In the genomic region with DNA sequence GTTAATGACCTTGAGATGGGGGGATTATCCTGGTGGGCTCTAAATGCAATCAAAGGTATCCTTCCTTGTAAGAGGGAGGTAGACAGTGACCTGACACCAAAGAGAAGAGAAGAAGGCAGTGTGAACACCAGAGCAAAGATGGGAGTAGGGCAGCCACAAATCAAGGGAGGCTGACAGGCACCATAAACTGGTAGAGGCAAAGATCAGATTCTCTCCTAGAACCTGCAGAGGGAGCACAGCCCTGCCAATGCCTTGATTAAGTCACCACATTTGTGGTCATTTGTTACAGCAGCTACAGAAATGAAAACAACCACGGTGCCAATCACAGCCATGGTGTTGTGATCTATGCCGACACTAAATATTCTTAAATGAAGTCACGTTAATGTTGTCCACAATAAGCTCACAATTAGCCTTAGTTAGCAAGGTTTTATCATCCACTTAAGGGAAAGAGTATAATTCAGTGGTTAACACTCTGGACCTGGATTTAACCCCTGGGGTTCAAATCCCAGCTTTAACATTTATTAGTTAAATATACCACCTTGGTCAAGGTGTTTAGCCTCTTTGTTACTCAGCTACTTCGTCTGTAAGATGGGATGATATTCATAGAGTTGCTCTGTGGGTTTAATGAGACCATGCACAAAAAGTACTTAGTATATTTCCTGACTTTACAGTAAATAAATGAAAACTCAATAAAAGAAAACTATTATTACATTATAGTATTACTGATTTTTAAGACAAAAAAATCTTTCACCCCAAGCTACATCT, we compare ENCODE assay signal across 9 cellular contexts.
A peak's percentile ranks its signal among the peaks of the same experiment; 100 is the strongest.
DNase-seq lines count a peak whose midpoint lies in the region; ATAC-seq and TF ChIP-seq lines count a peak whose summit lies in the region.
"Had no signal": no experiment of that assay in that cellular context is flagged by ENCODE, and none has a peak within 500 bp of the region (broad histone marks: within the 10 kb centered on the region; RNA-seq: fewer than 3 reads in every experiment).

No MANE protein-coding gene starts in this region.

- no peak overlapping the region for H3K4me3 ChIP-seq in breast epithelium
- H3K4me3 ChIP-seq in right lobe of liver, result no peak overlapping the region

- H3K27me3 ChIP-seq in breast epithelium (no peaks in the 10 kb centered on the region), right lobe of liver (no peaks in the 10 kb centered on the region)

- H3K4me3 Mint-ChIP-seq in MCF 10A (ENCODE audit: unreplicated experiment), result no peak overlapping the region
- no peak overlapping the region for H3K4me3 Mint-ChIP-seq in activated CD8-positive, alpha-beta T cell treated with anti-CD3 and anti-CD28 coated beads, Interleukin-2, amount 10 ng/mL, durations not matched to agents 7 days and 5 days
- H3K4me3 Mint-ChIP-seq: dendritic cell treated with granulocyte-macrophage colony-stimulating factor and Interleukin-4, amounts not matched to agents 40 ng/mL and 50 ng/mL, for 4 days had no signal

- H3K4me1 ChIP-seq in breast epithelium, result peaks cover 0 to 2% of the 10 kb centered on the region in 2 donors
- H3K4me1 ChIP-seq in right lobe of liver, result peaks cover 0 to 42% (median 12%) of the 10 kb centered on the region in 4 donors

- BruUV-seq in MCF 10A (replicated peaks; lab: Mats Ljungman, UMichigan), result no TSS peak

- H3K27ac Mint-ChIP-seq in MCF 10A (ENCODE audit: low read depth, unreplicated experiment), result peak overlapping the region; percentile 14
- no peak overlapping the region for H3K27ac Mint-ChIP-seq in activated CD8-positive, alpha-beta T cell treated with anti-CD3 and anti-CD28 coated beads, Interleukin-2, amount 10 ng/mL, durations not matched to agents 7 days and 5 days
- H3K27ac Mint-ChIP-seq: dendritic cell treated with granulocyte-macrophage colony-stimulating factor and Interleukin-4, amounts not matched to agents 40 ng/mL and 50 ng/mL, for 4 days had no signal

- H3K27ac ChIP-seq in breast epithelium, result peak overlapping the region in 1 of 2 donors; percentile 30
- H3K27ac ChIP-seq in right lobe of liver, result no peak overlapping the region

- intact Hi-C loops in MCF 10A (cut with micrococcal nuclease) (loop anchor here (2.0 to 10.0 kb wide), 3 partner anchors 72 to 258 kb away; no protein-coding TSS in a partner anchor), breast epithelium (cut with DNase I; ENCODE audit: low total_unique reads) (no loop called here), right lobe of liver (cut with DNase I) (no loop called here)

- TF ChIP-seq POLR2A in breast epithelium (IDR thresholded peaks at IDR 0.05), result no peak
- no peak for TF ChIP-seq POLR2A in right lobe of liver (IDR thresholded peaks at IDR 0.05)

- in situ Hi-C loops in GM13976 (cut with MboI; ENCODE audit: low sequenced_read_pairs, unreplicated experiment), result no loop called here

- H3K36me3 Mint-ChIP-seq in MCF 10A (ENCODE audit: insufficient read depth, unreplicated experiment), result no peaks in the 10 kb centered on the region
- H3K36me3 Mint-ChIP-seq in activated CD8-positive, alpha-beta T cell treated with anti-CD3 and anti-CD28 coated beads, Interleukin-2, amount 10 ng/mL, durations not matched to agents 7 days and 5 days (ENCODE audit: low read depth), result peaks cover 5% of the 10 kb centered on the region

- WGBS in right lobe of liver (ENCODE audit: insufficient coverage, low coverage, low lambda C conversion rate, missing lambda C conversion rate), result 70% methylated on average over 4 of the region's 4 CpGs

- ATAC-seq in HG03432 (IDR thresholded peaks at IDR 0.05; ENCODE audit: unreplicated experiment) (peak; percentile 60), right lobe of liver (peak in 3 of 4 donors; percentile 23 to 50 (median 36)), GM18873 (IDR thresholded peaks at IDR 0.05; ENCODE audit: low FRiP score, unreplicated experiment) (no peak)
- ATAC-seq in activated CD8-positive, alpha-beta T cell treated with anti-CD3 and anti-CD28 coated beads, Interleukin-2, amount 10 ng/mL, durations not matched to agents 7 days and 5 days, result peak; percentile 76

- POLR2A ChIA-PET in MCF 10A (lab: Yijun Ruan, JAX), result interaction anchor here (0.7 to 1.8 kb wide), 4 partner anchors 52 to 139 kb away, joined by 3 to 6 read pairs (median 3); no protein-coding TSS in a partner anchor
- POLR2A ChIA-PET in activated CD8-positive, alpha-beta T cell treated with anti-CD3 and anti-CD28 coated beads, Interleukin-2, amount 10 ng/mL, durations not matched to agents 7 days and 5 days (lab: Charles Lee), result interaction anchor here (1.0 kb wide), 1 partner anchor 46 kb away, joined by 3 read pairs; no protein-coding TSS in a partner anchor

- peak; percentile 28 for TF ChIP-seq CTCF in MCF 10A (IDR thresholded peaks at IDR 0.05; ENCODE audit: unreplicated experiment)
- no peak for TF ChIP-seq CTCF in breast epithelium (IDR thresholded peaks at IDR 0.05)
- peak; percentile 9 to 30 (median 23) for TF ChIP-seq CTCF in right lobe of liver (IDR thresholded peaks at IDR 0.05)
- TF ChIP-seq CTCF in GM13976 (IDR thresholded peaks at IDR 0.05; ENCODE audit: borderline replicate concordance, control extremely low read depth, extremely low read depth, insufficient read depth, missing control alignments), result no peak

- no peaks in the 10 kb centered on the region for H3K36me3 ChIP-seq in breast epithelium
- no peaks in the 10 kb centered on the region for H3K36me3 ChIP-seq in right lobe of liver

- peaks cover 6% of the 10 kb centered on the region for H3K4me1 Mint-ChIP-seq in MCF 10A (ENCODE audit: insufficient read depth, unreplicated experiment)
- H3K4me1 Mint-ChIP-seq in activated CD8-positive, alpha-beta T cell treated with anti-CD3 and anti-CD28 coated beads, Interleukin-2, amount 10 ng/mL, durations not matched to agents 7 days and 5 days (ENCODE audit: low read depth), result peaks cover 14% of the 10 kb centered on the region

- H3K9me3 ChIP-seq in breast epithelium, result peaks cover 0 to 5% of the 10 kb centered on the region in 2 donors
- H3K9me3 ChIP-seq in right lobe of liver, result no peaks in the 10 kb centered on the region

- H3K9me3 Mint-ChIP-seq in MCF 10A (ENCODE audit: unreplicated experiment), result no peaks in the 10 kb centered on the region
- no peaks in the 10 kb centered on the region for H3K9me3 Mint-ChIP-seq in activated CD8-positive, alpha-beta T cell treated with anti-CD3 and anti-CD28 coated beads, Interleukin-2, amount 10 ng/mL, durations not matched to agents 7 days and 5 days (ENCODE audit: insufficient read depth)
- H3K9me3 Mint-ChIP-seq: dendritic cell treated with granulocyte-macrophage colony-stimulating factor and Interleukin-4, amounts not matched to agents 40 ng/mL and 50 ng/mL, for 4 days had no signal

- peak; percentile 66 for DNase-seq in MCF 10A (ENCODE audit: unreplicated experiment)
- no peak for DNase-seq in breast epithelium (ENCODE audit: low spot score in 2 of 2)
- peak; percentile 53 for DNase-seq in activated CD8-positive, alpha-beta T cell treated with anti-CD3 and anti-CD28 coated beads, Interleukin-2, amount 10 ng/mL, durations not matched to agents 7 days and 5 days
- no peak for DNase-seq in right lobe of liver
- no peak for DNase-seq in GM13976 (ENCODE audit: low spot score)
- DNase-seq in NCI-H510A (lab: John Stamatoyannopoulos, UW), result no peak

- no peaks in the 10 kb centered on the region for H3K27me3 Mint-ChIP-seq in MCF 10A (ENCODE audit: insufficient read depth, unreplicated experiment)
- H3K27me3 Mint-ChIP-seq in activated CD8-positive, alpha-beta T cell treated with anti-CD3 and anti-CD28 coated beads, Interleukin-2, amount 10 ng/mL, durations not matched to agents 7 days and 5 days (ENCODE audit: low read depth), result no peaks in the 10 kb centered on the region
- H3K27me3 Mint-ChIP-seq: dendritic cell treated with granulocyte-macrophage colony-stimulating factor and Interleukin-4, amounts not matched to agents 40 ng/mL and 50 ng/mL, for 4 days had no signal

- CTCF ChIA-PET in MCF 10A (lab: Yijun Ruan, JAX), result interaction anchor here (0.6 to 2.9 kb wide), 11 partner anchors 9 to 381 kb away, joined by 3 to 15 read pairs (median 4); no protein-coding TSS in a partner anchor
- CTCF ChIA-PET in activated CD8-positive, alpha-beta T cell treated with anti-CD3 and anti-CD28 coated beads, Interleukin-2, amount 10 ng/mL, durations not matched to agents 7 days and 5 days (lab: Charles Lee), result interaction anchor here (0.7 to 2.3 kb wide), 18 partner anchors 8 to 185 kb away, joined by 3 to 9 read pairs (median 4); no protein-coding TSS in a partner anchor

Comparison
In these comparisons a context has a peak if more than half of its experiments do, and no peak if none do; other contexts are left out.
1. DNase-seq: peak in MCF 10A (single experiment) and activated CD8-positive, alpha-beta T cell treated with anti-CD3 and anti-CD28 coated beads, Interleukin-2, amount 10 ng/mL, durations not matched to agents 7 days and 5 days (single experiment); none in breast epithelium (0 of 2), right lobe of liver (0 of 3), GM13976 (single experiment) and NCI-H510A (single experiment).
2. CTCF ChIP-seq: peak in MCF 10A (single experiment) and right lobe of liver (4 of 4); none in breast epithelium (0 of 3) and GM13976 (single experiment).